Comparison of ENCODE assay signal across 8 cellular contexts in the genomic region with DNA sequence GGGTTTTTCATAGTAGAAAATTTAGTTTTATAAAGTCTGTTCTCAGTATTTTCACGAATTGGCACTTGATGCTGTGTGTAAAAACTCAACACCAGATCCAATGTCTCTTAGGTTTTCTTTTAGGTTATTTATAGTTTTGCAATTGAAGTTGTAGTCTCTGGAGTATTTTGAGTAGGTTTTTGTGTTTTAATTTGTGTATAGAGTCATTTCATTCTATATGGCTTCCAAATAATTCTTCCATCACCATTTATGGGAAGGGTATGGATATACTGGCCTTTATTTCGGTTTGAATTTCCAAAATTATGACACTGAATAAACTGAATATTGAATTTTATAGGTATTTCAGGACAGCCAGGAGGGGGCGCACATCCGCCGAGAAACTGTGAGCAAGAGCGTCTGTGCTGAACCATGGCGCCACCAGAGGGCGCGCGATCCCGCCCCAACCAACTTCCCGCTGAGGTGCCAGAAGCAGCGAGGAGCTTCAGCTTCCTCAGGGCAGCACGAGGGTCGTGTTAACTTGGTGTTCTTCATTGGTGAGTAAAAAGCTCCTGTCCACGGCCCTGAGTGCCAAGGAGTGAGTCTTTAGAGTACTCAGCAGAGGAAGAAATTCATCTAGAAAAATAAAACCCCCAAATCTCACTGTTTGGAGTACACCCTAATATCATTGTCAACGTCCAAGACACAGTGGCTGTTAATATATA.
DNase-seq lines count a peak whose midpoint lies in the region; FAIRE-seq and TF ChIP-seq lines count a peak whose summit lies in the region.
"Not testable (repeated sequence)": the region's sequence is repeated elsewhere in the genome, so short reads cannot be mapped to it uniquely, and the experiment has no call there.

No MANE protein-coding gene starts in this region.

- H3K27ac ChIP-seq in small intestine (ENCODE audit: low read depth in 1 of 2, low read length in 1 of 2); stomach: not testable (repeated sequence)

- peak; percentile 34 for DNase-seq in Daoy (ENCODE audit: low read depth)
- DNase-seq in M059J (ENCODE audit: low read depth), result peak; percentile 43
- peak; percentile 78 for DNase-seq in activated CD4-positive, alpha-beta T cell treated with anti-CD3 and anti-CD28 coated beads for 48 hours
- peak; percentile 29 for DNase-seq in activated naive CD8-positive, alpha-beta T cell treated with anti-CD3 and anti-CD28 coated beads, Interleukin-2, amount 50 U/mL, for 16 hours (ENCODE audit: low read depth, low spot score)
- peak; percentile 53 for DNase-seq in fibroblast of peridontal ligament (ENCODE audit: extremely low read depth)
- peak; percentile 35 to 40 for DNase-seq in lung microvascular endothelial cell (ENCODE audit: low read depth in 2 of 2)
- DNase-seq in small intestine, result peak; percentile 10
- peak; percentile 62 for DNase-seq in stomach

- not testable (repeated sequence) for H3K27me3 ChIP-seq in small intestine (ENCODE audit: control insufficient read depth in 2 of 2, insufficient read depth in 2 of 2, low read length in 2 of 2); stomach

- peak in 3 of 7 experiments; percentile 25 to 66 (median 50) for TF ChIP-seq CTCF in stomach (IDR thresholded peaks at IDR 0.05)

- WGBS in small intestine, 3 donors, result 3 to 4% (median 4%) methylated on average over 11 to 14 of the region's 17 CpGs
- 3 to 22% (median 4%) methylated on average over 5 to 13 of the region's 17 CpGs for WGBS in stomach, 5 donors

- TF ChIP-seq EP300 in stomach (IDR thresholded peaks at IDR 0.05), result not testable (repeated sequence)

- H3K36me3 ChIP-seq in small intestine (ENCODE audit: control insufficient read depth in 2 of 2, insufficient read depth in 2 of 2, low read length in 2 of 2), result not testable (repeated sequence)
- peaks cover 0 to 10% (median 4%) of the 10 kb centered on the region in 4 donors for H3K36me3 ChIP-seq in stomach

- not testable (repeated sequence) for H3K4me3 ChIP-seq in small intestine (ENCODE audit: low read depth in 1 of 2, low read length in 2 of 2); stomach

- not testable (repeated sequence) for H3K9me3 ChIP-seq in small intestine (ENCODE audit: control insufficient read depth, low read depth); stomach

- FAIRE-seq in small intestine (lab: Jason Lieb, UNC), result not testable (repeated sequence)

- intact Hi-C loops in stomach (cut with DNase I; ENCODE audit: low total_unique reads), result not testable (repeated sequence)

- H3K4me1 ChIP-seq in small intestine (ENCODE audit: control insufficient read depth in 2 of 2, insufficient read depth in 1 of 2, low read depth in 1 of 2, low read length in 1 of 2); stomach: not testable (repeated sequence)

- TF ChIP-seq POLR2A in stomach (IDR thresholded peaks at IDR 0.05), result not testable (repeated sequence)

Comparison
In these comparisons a context has a peak if more than half of its experiments do, and no peak if none do; other contexts are left out.
1. DNase-seq: peak in every context shown above with its lines; median percentile 78 in activated CD4-positive, alpha-beta T cell treated with anti-CD3 and anti-CD28 coated beads for 48 hours; 62 in stomach; 53 in fibroblast of peridontal ligament; 43 in M059J; 38 in lung microvascular endothelial cell; 34 in Daoy; 29 in activated naive CD8-positive, alpha-beta T cell treated with anti-CD3 and anti-CD28 coated beads, Interleukin-2, amount 50 U/mL, for 16 hours; 10 in small intestine.